ENCODE assay signal across 11 cellular contexts in genomic region chr1:26618561-26618960, GRCh38.
A peak's percentile ranks its signal among the peaks of the same experiment; 100 is the strongest.
DNase-seq lines count a peak whose midpoint lies in the region; TF ChIP-seq lines count a peak whose summit lies in the region.
"Had no signal": no experiment of that assay in that cellular context is flagged by ENCODE, and none has a peak within 500 bp of the region (broad histone marks: within the 10 kb centered on the region; RNA-seq: fewer than 3 reads in every experiment).

No MANE protein-coding gene starts in this region.

- POLR2A ChIA-PET in activated CD4-positive, alpha-beta memory T cell treated with anti-CD3 and anti-CD28 coated beads, Interleukin-2, amount 10 ng/mL, durations not matched to agents 7 days and 5 days (lab: Charles Lee) = no interaction called here

- no peak overlapping the region for H3K27ac Mint-ChIP-seq in endodermal cell
- no peak overlapping the region for H3K27ac Mint-ChIP-seq in progenitor cell of endocrine pancreas
- no peak overlapping the region for H3K27ac Mint-ChIP-seq in activated CD4-positive, alpha-beta memory T cell treated with anti-CD3 and anti-CD28 coated beads, Interleukin-2, amount 10 ng/mL, durations not matched to agents 7 days and 5 days

- peak; percentile 9 for DNase-seq in GDM1 (lab: John Stamatoyannopoulos, UW)
- DNase-seq in NAMALWA (ENCODE audit: low spot score) = peak; percentile 36
- DNase-seq in endodermal cell = no peak
- DNase-seq in progenitor cell of endocrine pancreas (ENCODE audit: low spot score, unreplicated experiment) = no peak
- DNase-seq in lower leg skin (ENCODE audit: low spot score in 2 of 2) = no peak
- DNase-seq in NK-92 (lab: John Stamatoyannopoulos, UW; ENCODE audit: unreplicated experiment) = no peak
- DNase-seq in activated CD4-positive, alpha-beta memory T cell treated with anti-CD3 and anti-CD28 coated beads, Interleukin-2, amount 10 ng/mL, durations not matched to agents 7 days and 5 days = no peak
- DNase-seq in SHP77 treated with DMSO at 0.1 percent for 48 hours (lab: John Stamatoyannopoulos, UW) = no peak
- DNase-seq: DMS79, T-cell had no signal

- H3K9me3 Mint-ChIP-seq in endodermal cell (no peaks in the 10 kb centered on the region), progenitor cell of endocrine pancreas (ENCODE audit: low read depth) (no peaks in the 10 kb centered on the region)
- H3K9me3 Mint-ChIP-seq in activated CD4-positive, alpha-beta memory T cell treated with anti-CD3 and anti-CD28 coated beads, Interleukin-2, amount 10 ng/mL, durations not matched to agents 7 days and 5 days = no peaks in the 10 kb centered on the region
- H3K9me3 Mint-ChIP-seq: dendritic cell treated with granulocyte-macrophage colony-stimulating factor and Interleukin-4, amounts not matched to agents 40 ng/mL and 50 ng/mL, for 4 days; T-cell had no signal

- H3K27me3 Mint-ChIP-seq in endodermal cell (ENCODE audit: insufficient read depth) = peaks cover 7% of the 10 kb centered on the region
- H3K27me3 Mint-ChIP-seq in progenitor cell of endocrine pancreas = no peaks in the 10 kb centered on the region
- no peaks in the 10 kb centered on the region for H3K27me3 Mint-ChIP-seq in activated CD4-positive, alpha-beta memory T cell treated with anti-CD3 and anti-CD28 coated beads, Interleukin-2, amount 10 ng/mL, durations not matched to agents 7 days and 5 days
- H3K27me3 Mint-ChIP-seq: dendritic cell treated with granulocyte-macrophage colony-stimulating factor and Interleukin-4, amounts not matched to agents 40 ng/mL and 50 ng/mL, for 4 days; T-cell had no signal

- no peaks in the 10 kb centered on the region for H3K36me3 ChIP-seq in endodermal cell (ENCODE audit: control insufficient read depth, insufficient read depth, low read length)

- no peaks in the 10 kb centered on the region for H3K27me3 ChIP-seq in endodermal cell (ENCODE audit: control insufficient read depth, insufficient read depth, low read length, poor library complexity, severe bottlenecking)

- peak overlapping the region; percentile 52 for H3K27ac ChIP-seq in endodermal cell (ENCODE audit: low read depth, low read length)

- H3K4me1 ChIP-seq in endodermal cell (ENCODE audit: control insufficient read depth, insufficient read depth, low read length) = peaks cover 5% of the 10 kb centered on the region

- no peak for TF ChIP-seq CTCF in endodermal cell (conservative IDR thresholded peaks at IDR 0.05)
- no peak for TF ChIP-seq CTCF in progenitor cell of endocrine pancreas (IDR thresholded peaks at IDR 0.05; ENCODE audit: unreplicated experiment)
- no peak for TF ChIP-seq CTCF in lower leg skin (IDR thresholded peaks at IDR 0.05)

- no peak overlapping the region for H3K4me3 Mint-ChIP-seq in endodermal cell
- peak overlapping the region; percentile 34 for H3K4me3 Mint-ChIP-seq in progenitor cell of endocrine pancreas (ENCODE audit: low read depth)
- H3K4me3 Mint-ChIP-seq in activated CD4-positive, alpha-beta memory T cell treated with anti-CD3 and anti-CD28 coated beads, Interleukin-2, amount 10 ng/mL, durations not matched to agents 7 days and 5 days = no peak overlapping the region

- intact Hi-C loops in lower leg skin (cut with DNase I; ENCODE audit: low total_unique reads) = no loop called here

- no peak for TF ChIP-seq POLR2A in lower leg skin (IDR thresholded peaks at IDR 0.05)

- no peaks in the 10 kb centered on the region for H3K36me3 Mint-ChIP-seq in endodermal cell (ENCODE audit: low read depth)
- H3K36me3 Mint-ChIP-seq in progenitor cell of endocrine pancreas (ENCODE audit: insufficient read depth) = no peaks in the 10 kb centered on the region
- H3K36me3 Mint-ChIP-seq in activated CD4-positive, alpha-beta memory T cell treated with anti-CD3 and anti-CD28 coated beads, Interleukin-2, amount 10 ng/mL, durations not matched to agents 7 days and 5 days (ENCODE audit: low read depth) = no peaks in the 10 kb centered on the region
- H3K36me3 Mint-ChIP-seq: T-cell had no signal

- 51 to 55% methylated on average over 3 of the region's 3 CpGs for WGBS in endodermal cell (ENCODE audit: insufficient coverage in 1 of 2, insufficient read length in 1 of 2), 2 experiments
- 58 to 64% methylated on average over 3 of the region's 3 CpGs for WGBS in lower leg skin, 2 donors

- CTCF ChIA-PET in activated CD4-positive, alpha-beta memory T cell treated with anti-CD3 and anti-CD28 coated beads, Interleukin-2, amount 10 ng/mL, durations not matched to agents 7 days and 5 days (lab: Charles Lee) = interaction anchor here (1.2 to 1.6 kb wide), 2 partner anchors 17 to 204 kb away, joined by 3 to 5 read pairs; no protein-coding TSS in a partner anchor

- H3K4me3 ChIP-seq in endodermal cell (ENCODE audit: low read length) = no peak overlapping the region
- H3K4me3 ChIP-seq in lower leg skin (ENCODE audit: low read depth, poor library complexity, severe bottlenecking) = no peak overlapping the region

- H3K4me1 Mint-ChIP-seq in endodermal cell = peaks cover 31% of the 10 kb centered on the region
- peaks cover 24% of the 10 kb centered on the region for H3K4me1 Mint-ChIP-seq in progenitor cell of endocrine pancreas (ENCODE audit: low read depth)
- H3K4me1 Mint-ChIP-seq in activated CD4-positive, alpha-beta memory T cell treated with anti-CD3 and anti-CD28 coated beads, Interleukin-2, amount 10 ng/mL, durations not matched to agents 7 days and 5 days = peaks cover 20% of the 10 kb centered on the region

- H3K9me3 ChIP-seq in endodermal cell (ENCODE audit: control insufficient read depth, low read length) = no peaks in the 10 kb centered on the region

- no peak overlapping the region for H3K9ac ChIP-seq in endodermal cell (ENCODE audit: extremely low read depth, low read length, poor library complexity, severe bottlenecking)

Comparison
In these comparisons a context has a peak if more than half of its experiments do, and no peak if none do; other contexts are left out.
1. DNase-seq: peak in GDM1 (single experiment) and NAMALWA (single experiment); none in endodermal cell (single experiment), progenitor cell of endocrine pancreas (single experiment), lower leg skin (0 of 2), NK-92 (single experiment), activated CD4-positive, alpha-beta memory T cell treated with anti-CD3 and anti-CD28 coated beads, Interleukin-2, amount 10 ng/mL, durations not matched to agents 7 days and 5 days (single experiment) and SHP77 treated with DMSO at 0.1 percent for 48 hours (single experiment).